In genomic region chr11:118175031-118175531, GRCh38 we compare ENCODE assay signal across 1 cellular context.
TF ChIP-seq lines count a peak whose summit lies in the region.

No MANE protein-coding gene starts in this region.

TF ChIP-seq in neural cell, 6 proteins besides CTCF, POLR2A, EP300 and RAD21 (continued from another document):
- TF ChIP-seq REST (IDR thresholded peaks at IDR 0.05; ENCODE audit: borderline replicate concordance), result no peak
- no peak for TF ChIP-seq SMC3 (conservative IDR thresholded peaks at IDR 0.05; ENCODE audit: poor library complexity)
